In genomic region chr17:64653325-64653984, GRCh38 we compare ENCODE assay signal across 15 cellular contexts. TPM values are rescaled to one million over a fixed set of nuclear protein-coding genes. Genes with fewer than 3 reads are reported as not detected.
DNase-seq lines count a peak whose midpoint lies in the region; ATAC-seq and TF ChIP-seq lines count a peak whose summit lies in the region.
"Had no signal": no experiment of that assay in that cellular context is flagged by ENCODE, and none has a peak within 500 bp of the region (broad histone marks: within the 10 kb centered on the region; RNA-seq: fewer than 3 reads in every experiment).

No MANE protein-coding gene starts in this region.

- TF ChIP-seq CTCF in IMR-90 (conservative IDR thresholded peaks at IDR 0.05; ENCODE audit: low read depth, low read length): no peak

- peak overlapping the region; percentile 50 for H4K5ac ChIP-seq in IMR-90 (ENCODE audit: low read depth, low read length)

- H3K56ac ChIP-seq in IMR-90 (ENCODE audit: extremely low read depth, insufficient read depth, low read length): peak overlapping the region; percentile 68; the same call in 1 of the 2 replicates

- TF ChIP-seq RAD21 in IMR-90 (IDR thresholded peaks at IDR 0.05; ENCODE audit: low read length): no peak

- 0 out of 2 replicates have a peak, but pooled peaks cover 2% of the 10 kb centered on the region for H3K9me3 ChIP-seq in IMR-90 (ENCODE audit: control insufficient read depth, insufficient read depth, low read length)

- in situ Hi-C loops in IMR-90 (cut with MboI; ENCODE audit: low sequenced_read_pairs): no loop called here

- H4K91ac ChIP-seq in IMR-90 (ENCODE audit: insufficient read depth, low read depth, low read length): peak overlapping the region; percentile 95

- no TSS peak for BruUV-seq in IMR-90 (replicated peaks; lab: Mats Ljungman, UMichigan)

- peak overlapping the region; percentile 60; the same call in 1 of the 3 replicates for H2BK15ac ChIP-seq in IMR-90 (ENCODE audit: low read depth, low read length)

- peak overlapping the region; percentile 91; the same call in 1 of the 2 replicates for H3K23ac ChIP-seq in IMR-90 (ENCODE audit: low read depth, low read length)

- POLR2A ChIA-PET in IMR-90 (lab: Charles Lee; ENCODE audit: unreplicated experiment): no interaction called here

- H4K8ac ChIP-seq in IMR-90 (ENCODE audit: low read depth in 2 of 2, low read length in 2 of 2): peak overlapping the region in 1 of 2 experiments; percentile 96; a peak in 2 of 4 replicates

- H4K20me1 ChIP-seq in IMR-90 (ENCODE audit: insufficient read depth, low read length): peaks cover 84% of the 10 kb centered on the region

- no peak overlapping the region for H2AFZ ChIP-seq in IMR-90 (replicated peaks; ENCODE audit: low read length, poor library complexity)
- H2AFZ ChIP-seq: parathyroid adenoma had no signal

- H3K14ac ChIP-seq in IMR-90 (replicated peaks; ENCODE audit: low read depth, low read length): peak overlapping the region; percentile 95

- peak overlapping the region; percentile 77 for H2BK20ac ChIP-seq in IMR-90 (ENCODE audit: low read depth, low read length)

- no peak for TF ChIP-seq POLR2A in IMR-90 (IDR thresholded peaks at IDR 0.05; ENCODE audit: low read depth, low read length)

- dilution Hi-C loops in IMR-90 (cut with HindIII; ENCODE audit: low sequenced_read_pairs, unreplicated experiment): no loop called here

- CTCF ChIA-PET in IMR-90 (lab: Yijun Ruan, JAX): no interaction called here

- H3K4me3 ChIP-seq in IMR-90 (ENCODE audit: insufficient read depth, low read depth, low read length): no peak overlapping the region
- H3K4me3 ChIP-seq: left ventricle myocardium inferior had no signal

- peak overlapping the region; percentile 70 for H3K27ac ChIP-seq in IMR-90 (ENCODE audit: insufficient read depth, low read length)
- H3K27ac ChIP-seq: C4-2B, left ventricle myocardium inferior, parathyroid adenoma had no signal

- H2AK5ac ChIP-seq in IMR-90 (ENCODE audit: low read depth, low read length): peak overlapping the region; percentile 76

- peak overlapping the region; percentile 59 for H3K18ac ChIP-seq in IMR-90 (ENCODE audit: low read depth, low read length)

- peak overlapping the region; percentile 86 for H2BK5ac ChIP-seq in IMR-90 (ENCODE audit: low read depth, low read length, poor library complexity, severe bottlenecking)

- intact Hi-C loops in IMR-90 (cut with micrococcal nuclease): no loop called here

- H3K4me2 ChIP-seq in IMR-90 (ENCODE audit: low read depth, low read length): peak overlapping the region; percentile 72

- H3K9me1 ChIP-seq in IMR-90 (ENCODE audit: insufficient read depth, low read length): no peaks in the 10 kb centered on the region

- peaks cover 0 to 1% of the 10 kb centered on the region in 2 experiments; a peak in 1 of 4 replicates for H3K79me1 ChIP-seq in IMR-90 (ENCODE audit: low read depth in 1 of 2, low read length in 2 of 2)

- 0 out of 2 replicates have a peak, but pooled peaks have one; percentile 5 for ATAC-seq in IMR-90 (ENCODE audit: low read depth)
- ATAC-seq in GM18868 (IDR thresholded peaks at IDR 0.05; ENCODE audit: unreplicated experiment): no peak
- ATAC-seq in HG03139 (IDR thresholded peaks at IDR 0.05; ENCODE audit: unreplicated experiment): no peak
- ATAC-seq in GM21515 (IDR thresholded peaks at IDR 0.05; ENCODE audit: unreplicated experiment): no peak
- ATAC-seq: stimulated activated memory B cell treated with anti-CD40 and anti-IgM and Interleukin-4, amounts not matched to agents 10 μg/mL and 1 μg/mL and 100 μg/mL, for 72 hours had no signal

- DNase-seq in CD1c-positive myeloid dendritic cell (ENCODE audit: extremely low spot score) (peak; percentile 30), IMR-90 (peak; percentile 43), amniotic epithelial cell (ENCODE audit: low read depth) (peak; percentile 48), iris pigment epithelial cell (ENCODE audit: low read depth) (peak; percentile 55), NCI-H2081 treated with DMSO at 0.1 percent for 48 hours (lab: John Stamatoyannopoulos, UW) (no peak)
- DNase-seq: activated T-cell treated with anti-CD3 and anti-CD28 coated beads, Interleukin-2, amount 50 U/mL, for 1 hour; KG1; left ventricle myocardium inferior; stimulated activated CD4-positive, alpha-beta T cell treated with anti-CD3 and anti-CD28 coated beads, Interleukin-1b, Interleukin-23, amount 100 ng/mL, for 48 hours had no signal

- 75% methylated on average over 2 of the region's 6 CpGs; no CpG with 5 or more reads in 1 of the 2 experiments for WGBS in IMR-90 (ENCODE audit: extremely low coverage in 2 of 2, insufficient read length in 1 of 2), 2 experiments

- H2BK120ac ChIP-seq in IMR-90 (ENCODE audit: low read depth, low read length): peak overlapping the region; percentile 89

- peak overlapping the region; percentile 26; the same call in 1 of the 2 replicates for H3K9ac ChIP-seq in IMR-90 (ENCODE audit: low read depth, low read length)
- H3K9ac ChIP-seq: parathyroid adenoma had no signal

- H3K27me3 ChIP-seq in IMR-90 (ENCODE audit: control insufficient read depth, insufficient read depth, low read length): no peaks in the 10 kb centered on the region

- H3K4ac ChIP-seq in IMR-90 (ENCODE audit: low read depth, low read length): peak overlapping the region; percentile 96

- peak overlapping the region; percentile 63 for H2AK9ac ChIP-seq in IMR-90 (replicated peaks; ENCODE audit: low read depth, low read length, poor library complexity)

- peaks cover 7% of the 10 kb centered on the region for H3K36me3 ChIP-seq in IMR-90 (ENCODE audit: control insufficient read depth, insufficient read depth, low read length)
- H3K36me3 ChIP-seq: left ventricle myocardium inferior had no signal

- H3K4me1 ChIP-seq in IMR-90 (ENCODE audit: control insufficient read depth, insufficient read depth, low read length): peaks cover 7% of the 10 kb centered on the region

TF ChIP-seq in IMR-90, 13 proteins besides CTCF, POLR2A, EP300 and RAD21:
- peak; percentile 87 for TF ChIP-seq CEBPB (IDR thresholded peaks at IDR 0.05; ENCODE audit: low read depth, low read length)
- TF ChIP-seq, protein P1, sequence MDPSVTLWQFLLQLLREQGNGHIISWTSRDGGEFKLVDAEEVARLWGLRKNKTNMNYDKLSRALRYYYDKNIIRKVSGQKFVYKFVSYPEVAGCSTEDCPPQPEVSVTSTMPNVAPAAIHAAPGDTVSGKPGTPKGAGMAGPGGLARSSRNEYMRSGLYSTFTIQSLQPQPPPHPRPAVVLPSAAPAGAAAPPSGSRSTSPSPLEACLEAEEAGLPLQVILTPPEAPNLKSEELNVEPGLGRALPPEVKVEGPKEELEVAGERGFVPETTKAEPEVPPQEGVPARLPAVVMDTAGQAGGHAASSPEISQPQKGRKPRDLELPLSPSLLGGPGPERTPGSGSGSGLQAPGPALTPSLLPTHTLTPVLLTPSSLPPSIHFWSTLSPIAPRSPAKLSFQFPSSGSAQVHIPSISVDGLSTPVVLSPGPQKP (IDR thresholded peaks at IDR 0.05; ENCODE audit: borderline replicate concordance, low read depth, low read length): no peak
TF ChIP-seq in IMR-90: peak in this region for 1.

RNA-seq across cellular contexts. Expression of gene SMURF2, which starts 8.7 kb away (rescaled TPM):
- 736 and 774 TPM in 2 replicates for total RNA-seq in IMR-90 (2012; rRNA removed)
- 119 and 131 TPM in 2 replicates for polyA plus RNA-seq in IMR-90 (2012; rRNA removed)
- 23.6 and 30.3 TPM in 2 replicates for polyA plus RNA-seq in IMR-90 (2012; cell fraction: cytosol; rRNA removed)
- polyA plus RNA-seq in IMR-90 (2012; cell fraction: nucleus; rRNA removed; ENCODE audit: low replicate concordance): 34.4 and 346 TPM in 2 replicates
